15 cellular contexts compared by ENCODE assay signal in genomic region chr6:35473849-35474128, GRCh38. TPM values are rescaled to one million over a fixed set of nuclear protein-coding genes. Genes with fewer than 3 reads are reported as not detected.
DNase-seq lines count a peak whose midpoint lies in the region; FAIRE-seq and TF ChIP-seq lines count a peak whose summit lies in the region.
"Had no signal": no experiment of that assay in that cellular context is flagged by ENCODE, and none has a peak within 500 bp of the region (broad histone marks: within the 10 kb centered on the region; RNA-seq: fewer than 3 reads in every experiment).

No MANE protein-coding gene starts in this region.

- dilution Hi-C loops in mammary epithelial cell (cut with HindIII; ENCODE audit: low sequenced_read_pairs) = loop anchor here (5.0 kb wide), 1 partner anchor 34 kb away; no protein-coding TSS in a partner anchor

- H2AFZ ChIP-seq in astrocyte (ENCODE audit: low read depth, low read length) (no peak overlapping the region), mammary epithelial cell (ENCODE audit: low read depth, low read length) (no peak overlapping the region)

- no peak overlapping the region for H3K4me3 ChIP-seq in astrocyte (ENCODE audit: insufficient read depth, low read depth, low read length)
- H3K4me3 ChIP-seq in sigmoid colon = no peak overlapping the region
- H3K4me3 ChIP-seq in mammary epithelial cell (replicated peaks in 1 of 3; ENCODE audit: insufficient read depth in 1 of 3, low read depth in 2 of 3, low read length in 3 of 3) = no peak overlapping the region
- H3K4me3 ChIP-seq: gastrocnemius medialis, SJSA1, upper lobe of right lung had no signal

- H4K20me1 ChIP-seq in astrocyte (ENCODE audit: insufficient read depth, low read length) = peaks cover 89% of the 10 kb centered on the region
- H4K20me1 ChIP-seq in mammary epithelial cell (ENCODE audit: insufficient read depth, low read length) = no peaks in the 10 kb centered on the region

- H3K4me1 ChIP-seq in astrocyte (ENCODE audit: insufficient read depth, low read length) = peaks cover 18% of the 10 kb centered on the region
- peaks cover 0 to 40% (median 39%) of the 10 kb centered on the region in 4 donors for H3K4me1 ChIP-seq in sigmoid colon
- peaks cover 14% of the 10 kb centered on the region for H3K4me1 ChIP-seq in mammary epithelial cell (ENCODE audit: insufficient read depth, low read length)

- no peak for TF ChIP-seq POLR2A in sigmoid colon (IDR thresholded peaks at IDR 0.05)

- intact Hi-C loops in sigmoid colon (cut with DNase I) = no loop called here
- intact Hi-C loops in mammary epithelial cell (cut with micrococcal nuclease) = loop anchor here (5.0 kb wide), 1 partner anchor 79 kb away; no protein-coding TSS in a partner anchor

- H3K36me3 ChIP-seq in astrocyte (ENCODE audit: insufficient read depth, low read length) (peaks cover 33% of the 10 kb centered on the region), sigmoid colon (peaks cover 14 to 93% (median 61%) of the 10 kb centered on the region in 4 donors), mammary epithelial cell (ENCODE audit: insufficient read depth, low read length) (peaks cover 12% of the 10 kb centered on the region)

- H3K9me3 Mint-ChIP-seq in astrocyte (ENCODE audit: unreplicated experiment) = peaks cover 3% of the 10 kb centered on the region
- H3K9me3 Mint-ChIP-seq: effector memory CD8-positive, alpha-beta T cell had no signal

- CTCF ChIA-PET in mammary epithelial cell (lab: Charles Lee; ENCODE audit: low non-redundant PET) = interaction anchor here (0.6 kb wide), 1 partner anchor 14 kb away, joined by 7 read pairs; no protein-coding TSS in a partner anchor

- H3K36me3 Mint-ChIP-seq in astrocyte (ENCODE audit: low read depth, unreplicated experiment) = peaks cover 35% of the 10 kb centered on the region

- DNase-seq in activated CD8-positive, alpha-beta memory T cell treated with anti-CD3 and anti-CD28 coated beads, Interleukin-2, amount 50 U/mL, for 48 hours = peak; percentile 77
- DNase-seq in activated CD8-positive, alpha-beta memory T cell treated with anti-CD3 and anti-CD28 coated beads, Interleukin-2, amount 50 U/mL, for 4 hours = no peak
- DNase-seq in LoVo (ENCODE audit: low spot score) (peak; percentile 18), astrocyte (ENCODE audit: low read depth) (no peak), sigmoid colon (no peak), D341Med (ENCODE audit: low spot score) (no peak), mammary epithelial cell (no peak), NK-92 (lab: John Stamatoyannopoulos, UW; ENCODE audit: unreplicated experiment) (no peak)
- DNase-seq: effector memory CD8-positive, alpha-beta T cell; gastrocnemius medialis; upper lobe of right lung had no signal

- no TSS peak for BruUV-seq in mammary epithelial cell (replicated peaks; lab: Mats Ljungman, UMichigan)

- H3K9me3 ChIP-seq in astrocyte (ENCODE audit: insufficient read depth, low read depth, low read length) (no peaks in the 10 kb centered on the region), sigmoid colon (no peaks in the 10 kb centered on the region), mammary epithelial cell (replicated peaks; ENCODE audit: insufficient read depth, low read length) (no peaks in the 10 kb centered on the region)
- H3K9me3 ChIP-seq: gastrocnemius medialis, SJSA1, upper lobe of right lung had no signal

- no peak for FAIRE-seq in astrocyte (lab: Jason Lieb, UNC)
- FAIRE-seq: islet of Langerhans had no signal

- no peaks in the 10 kb centered on the region for H3K27me3 Mint-ChIP-seq in astrocyte (ENCODE audit: low read depth, unreplicated experiment)
- H3K27me3 Mint-ChIP-seq: effector memory CD8-positive, alpha-beta T cell had no signal

- TF ChIP-seq CTCF in astrocyte (IDR thresholded peaks at IDR 0.05; ENCODE audit: insufficient read depth, low read depth, low read length) (no peak), sigmoid colon (IDR thresholded peaks at IDR 0.05) (no peak), mammary epithelial cell (conservative IDR thresholded peaks at IDR 0.05 in 1 of 2, IDR thresholded peaks at IDR 0.05 in 1 of 2; ENCODE audit: extremely low read depth in 1 of 2, insufficient read depth in 1 of 2, low read depth in 1 of 2, low read length in 2 of 2) (no peak)

- no peak for TF ChIP-seq EP300 in sigmoid colon (IDR thresholded peaks at IDR 0.05)

- H3K79me2 ChIP-seq in astrocyte (ENCODE audit: insufficient read depth, low read length) (peaks cover 42% of the 10 kb centered on the region), mammary epithelial cell (ENCODE audit: insufficient read depth, low read length) (peaks cover 34% of the 10 kb centered on the region)

- H3K4me3 Mint-ChIP-seq in astrocyte (ENCODE audit: unreplicated experiment) = no peak overlapping the region
- H3K4me3 Mint-ChIP-seq: effector memory CD8-positive, alpha-beta T cell had no signal

- H3K27me3 ChIP-seq in astrocyte (ENCODE audit: insufficient read depth, low read length) (no peaks in the 10 kb centered on the region), sigmoid colon (no peaks in the 10 kb centered on the region), mammary epithelial cell (ENCODE audit: insufficient read depth, low read length) (no peaks in the 10 kb centered on the region)
- H3K27me3 ChIP-seq: gastrocnemius medialis, SJSA1, upper lobe of right lung had no signal

- no peak overlapping the region for H3K4me2 ChIP-seq in astrocyte (ENCODE audit: low read length)
- no peak overlapping the region for H3K4me2 ChIP-seq in mammary epithelial cell (ENCODE audit: insufficient read depth, low read depth, low read length)

- H3K27ac ChIP-seq in astrocyte (ENCODE audit: low read depth, low read length) (no peak overlapping the region), sigmoid colon (peak overlapping the region in 3 of 4 donors; percentile 32 to 93 (median 92)), mammary epithelial cell (ENCODE audit: insufficient read depth, low read depth, low read length) (no peak overlapping the region)
- H3K27ac ChIP-seq: SJSA1, upper lobe of right lung had no signal

- peak overlapping the region; percentile 78 for H3K27ac Mint-ChIP-seq in astrocyte (ENCODE audit: unreplicated experiment)

- peaks cover 7% of the 10 kb centered on the region for H3K4me1 Mint-ChIP-seq in astrocyte (ENCODE audit: low read depth, unreplicated experiment)

- in situ Hi-C loops in mammary epithelial cell (cut with MboI; ENCODE audit: low sequenced_read_pairs in 2 of 2) = no loop called here

- H3K9ac ChIP-seq in astrocyte (ENCODE audit: low read length) (no peak overlapping the region), mammary epithelial cell (ENCODE audit: insufficient read depth, low read length) (no peak overlapping the region)

RNA-seq across cellular contexts. Expression of gene RPL10A, which starts 5.6 kb away (rescaled TPM):
- total RNA-seq in astrocyte = 818 and 887 TPM in 2 replicates
- total RNA-seq in sigmoid colon = 1,000 to 10,000 TPM; 1,381 to 2,837 (median 2,184) TPM
- polyA plus RNA-seq in sigmoid colon = 1,000 to 10,000 TPM; 1,931 to 3,217 (median 2,051) TPM
- 1,000 to 10,000 TPM in 1 of 2 donors, 100 to 1,000 TPM in 1; 961 to 1,334 TPM for total RNA-seq in mammary epithelial cell
- polyA plus RNA-seq in mammary epithelial cell = 2,297 TPM
- polyA minus RNA-seq in mammary epithelial cell = 1,208 TPM

RNA-seq across cellular contexts. Expression of gene FANCE, which starts 21.7 kb away (rescaled TPM):
- total RNA-seq in astrocyte (2.9 and 3.1 TPM in 2 replicates), sigmoid colon (1 to 10 TPM; 3.3 to 3.9 (median 3.7) TPM), mammary epithelial cell (10 to 100 TPM in 1 of 2 donors, 1 to 10 TPM in 1; 3.7 to 12.8 TPM)
- polyA plus RNA-seq in sigmoid colon (1 to 10 TPM; 2.4 to 5.2 (median 3.2) TPM), mammary epithelial cell (8.8 TPM)
- polyA minus RNA-seq in mammary epithelial cell = 8.8 TPM

RNA-seq across cellular contexts. Expression of gene TEAD3, which starts 23.1 kb away (rescaled TPM):
- total RNA-seq in astrocyte (73.3 and 75.5 TPM in 2 replicates), sigmoid colon (10 to 100 TPM; 50.4 to 95.8 (median 74.8) TPM), mammary epithelial cell (10 to 100 TPM; 12.5 to 26.4 TPM)
- polyA plus RNA-seq in sigmoid colon (10 to 100 TPM; 14.4 to 25.2 (median 14.6) TPM), mammary epithelial cell (12.8 TPM)
- polyA minus RNA-seq in mammary epithelial cell = 16.0 TPM
- total RNA-seq: mononuclear cell had no signal

RNA-seq across cellular contexts. Expression of gene TULP1, which starts 38.9 kb away (rescaled TPM):
- total RNA-seq in astrocyte = not detected in 2 replicates
- not detected for total RNA-seq in sigmoid colon
- polyA plus RNA-seq in sigmoid colon = not detected
- not detected for total RNA-seq in mammary epithelial cell
- not detected for polyA plus RNA-seq in mammary epithelial cell
- polyA minus RNA-seq in mammary epithelial cell = not detected
- total RNA-seq: gastrocnemius medialis, mononuclear cell, posterior vena cava, SJSA1, upper lobe of right lung had no signal

Comparison
In these comparisons a context has a peak if more than half of its experiments do, and no peak if none do; other contexts are left out.
1. DNase-seq: peak in activated CD8-positive, alpha-beta memory T cell treated with anti-CD3 and anti-CD28 coated beads, Interleukin-2, amount 50 U/mL, for 48 hours (single experiment) and LoVo (single experiment); none in activated CD8-positive, alpha-beta memory T cell treated with anti-CD3 and anti-CD28 coated beads, Interleukin-2, amount 50 U/mL, for 4 hours (single experiment), astrocyte (single experiment), sigmoid colon (single experiment), D341Med (single experiment), mammary epithelial cell (single experiment) and NK-92 (single experiment).
2. H3K27ac ChIP-seq: peak in sigmoid colon (3 of 4); none in astrocyte (single experiment) and mammary epithelial cell (single experiment).